1 cellular context compared by ENCODE assay signal in genomic region chr10:26697922-26698608, GRCh38.
TF ChIP-seq lines count a peak whose summit lies in the region.

No MANE protein-coding gene starts in this region.

TF ChIP-seq in HepG2, 621 proteins besides CTCF, POLR2A, EP300 and RAD21 (continued from another document and continues in another):
- TF ChIP-seq CBX2 (IDR thresholded peaks at IDR 0.05; ENCODE audit: low read depth, low read length) (no peak), CBX2 (CRISPR knock-in tag; IDR thresholded peaks at IDR 0.05; ENCODE audit: low read depth) (no peak), RFXANK (CRISPR knock-in tag; IDR thresholded peaks at IDR 0.05) (no peak), ZNF557 (CRISPR knock-in tag; IDR thresholded peaks at IDR 0.05) (no peak), MED8 (CRISPR knock-in tag; IDR thresholded peaks at IDR 0.05; ENCODE audit: insufficient replicate concordance) (no peak), FOSL1 (CRISPR knock-in tag; IDR thresholded peaks at IDR 0.05; ENCODE audit: borderline replicate concordance) (no peak), PRDM10 (CRISPR knock-in tag; IDR thresholded peaks at IDR 0.05; ENCODE audit: low read depth) (no peak), ZFYVE20 (CRISPR knock-in tag; IDR thresholded peaks at IDR 0.05; ENCODE audit: borderline replicate concordance, low read depth) (0 out of 2 replicates have a peak, but pooled peaks have one; percentile 5), CERS6 (CRISPR knock-in tag; IDR thresholded peaks at IDR 0.05) (no peak), CBX5 (CRISPR knock-in tag; IDR thresholded peaks at IDR 0.05; ENCODE audit: borderline replicate concordance) (no peak), ZNF143 (CRISPR knock-in tag; IDR thresholded peaks at IDR 0.05) (no peak), GFI1 (CRISPR knock-in tag; IDR thresholded peaks at IDR 0.05; ENCODE audit: borderline replicate concordance) (no peak), ZNF546 (CRISPR knock-in tag; conservative IDR thresholded peaks at IDR 0.05) (0 out of 2 replicates have a peak, but pooled peaks have one; percentile 58), RFXAP (CRISPR knock-in tag; IDR thresholded peaks at IDR 0.05; ENCODE audit: borderline replicate concordance) (no peak), ZNF20 (CRISPR knock-in tag; IDR thresholded peaks at IDR 0.05) (no peak), TGIF2 (CRISPR knock-in tag; IDR thresholded peaks at IDR 0.05) (no peak), ZMAT3 (CRISPR knock-in tag; conservative IDR thresholded peaks at IDR 0.05) (peak; percentile 83; the same call in 1 of the 2 replicates), MAX (IDR thresholded peaks at IDR 0.05) (peak; percentile 98; the same call in 1 of the 2 replicates), TARDBP (CRISPR knock-in tag; IDR thresholded peaks at IDR 0.05) (no peak), RARG (CRISPR knock-in tag; IDR thresholded peaks at IDR 0.05; ENCODE audit: low read depth) (no peak), ZBTB49 (CRISPR knock-in tag; IDR thresholded peaks at IDR 0.05; ENCODE audit: borderline replicate concordance) (no peak), KLF12 (CRISPR knock-in tag; IDR thresholded peaks at IDR 0.05; ENCODE audit: borderline replicate concordance) (no peak), SMAD1 (CRISPR knock-in tag; IDR thresholded peaks at IDR 0.05; ENCODE audit: borderline replicate concordance, low read depth) (0 out of 2 replicates have a peak, but pooled peaks have one; percentile 19), MAF1 (CRISPR knock-in tag; IDR thresholded peaks at IDR 0.05; ENCODE audit: borderline replicate concordance) (no peak; the same call in 1 of the 2 replicates), SCMH1 (CRISPR knock-in tag; IDR thresholded peaks at IDR 0.05; ENCODE audit: borderline replicate concordance) (no peak), NFRKB (IDR thresholded peaks at IDR 0.05) (no peak), KDM4B (CRISPR knock-in tag; IDR thresholded peaks at IDR 0.05) (no peak), ZNF570 (CRISPR knock-in tag; IDR thresholded peaks at IDR 0.05; ENCODE audit: borderline replicate concordance) (no peak), CSRNP1 (CRISPR knock-in tag; IDR thresholded peaks at IDR 0.05) (peak; percentile 34; the same call in 1 of the 2 replicates), POLR2G (IDR thresholded peaks at IDR 0.05; ENCODE audit: low read depth, low read length) (peak; percentile 1; the same call in 1 of the 2 replicates), DPF2 (CRISPR knock-in tag; IDR thresholded peaks at IDR 0.05; ENCODE audit: borderline replicate concordance, low read depth) (no peak), HDAC6 (IDR thresholded peaks at IDR 0.05; ENCODE audit: low read depth, low read length) (no peak), HINFP (CRISPR knock-in tag; IDR thresholded peaks at IDR 0.05; ENCODE audit: low read depth) (no peak), ARNTL (CRISPR knock-in tag; IDR thresholded peaks at IDR 0.05) (no peak), ZNF577 (CRISPR knock-in tag; IDR thresholded peaks at IDR 0.05; ENCODE audit: borderline replicate concordance, low read depth) (no peak), MBD4 (IDR thresholded peaks at IDR 0.05; ENCODE audit: borderline replicate concordance, low read length) (no peak), TAF1 (CRISPR knock-in tag; IDR thresholded peaks at IDR 0.05) (no peak), NR2F6 (IDR thresholded peaks at IDR 0.05) (no peak), NR2F6 (CRISPR knock-in tag; IDR thresholded peaks at IDR 0.05) (no peak; the same call in 1 of the 2 replicates), ZNF619 (CRISPR knock-in tag; IDR thresholded peaks at IDR 0.05) (no peak), KAT7 (CRISPR knock-in tag; IDR thresholded peaks at IDR 0.05; ENCODE audit: borderline replicate concordance) (0 out of 2 replicates have a peak, but pooled peaks have one; percentile 5), ZBTB7A (CRISPR knock-in tag; IDR thresholded peaks at IDR 0.05) (no peak), HNRNPLL (IDR thresholded peaks at IDR 0.05; ENCODE audit: low read depth, low read length, poor library complexity, severe bottlenecking) (peak; percentile 13), KDM5A (IDR thresholded peaks at IDR 0.05; ENCODE audit: borderline replicate concordance, low read length) (peak; percentile 23; the same call in 1 of the 2 replicates)
- TF ChIP-seq, protein P1, sequence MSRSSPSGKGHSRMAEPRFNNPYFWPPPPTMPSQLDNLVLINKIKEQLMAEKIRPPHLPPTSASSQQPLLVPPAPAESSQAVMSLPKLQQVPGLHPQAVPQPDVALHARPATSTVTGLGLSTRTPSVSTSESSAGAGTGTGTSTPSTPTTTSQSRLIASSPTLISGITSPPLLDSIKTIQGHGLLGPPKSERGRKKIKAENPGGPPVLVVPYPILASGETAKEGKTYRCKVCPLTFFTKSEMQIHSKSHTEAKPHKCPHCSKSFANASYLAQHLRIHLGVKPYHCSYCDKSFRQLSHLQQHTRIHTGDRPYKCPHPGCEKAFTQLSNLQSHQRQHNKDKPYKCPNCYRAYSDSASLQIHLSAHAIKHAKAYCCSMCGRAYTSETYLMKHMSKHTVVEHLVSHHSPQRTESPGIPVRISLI (CRISPR knock-in tag; IDR thresholded peaks at IDR 0.05; ENCODE audit: borderline replicate concordance) = no peak
- TF ChIP-seq, protein P2, sequence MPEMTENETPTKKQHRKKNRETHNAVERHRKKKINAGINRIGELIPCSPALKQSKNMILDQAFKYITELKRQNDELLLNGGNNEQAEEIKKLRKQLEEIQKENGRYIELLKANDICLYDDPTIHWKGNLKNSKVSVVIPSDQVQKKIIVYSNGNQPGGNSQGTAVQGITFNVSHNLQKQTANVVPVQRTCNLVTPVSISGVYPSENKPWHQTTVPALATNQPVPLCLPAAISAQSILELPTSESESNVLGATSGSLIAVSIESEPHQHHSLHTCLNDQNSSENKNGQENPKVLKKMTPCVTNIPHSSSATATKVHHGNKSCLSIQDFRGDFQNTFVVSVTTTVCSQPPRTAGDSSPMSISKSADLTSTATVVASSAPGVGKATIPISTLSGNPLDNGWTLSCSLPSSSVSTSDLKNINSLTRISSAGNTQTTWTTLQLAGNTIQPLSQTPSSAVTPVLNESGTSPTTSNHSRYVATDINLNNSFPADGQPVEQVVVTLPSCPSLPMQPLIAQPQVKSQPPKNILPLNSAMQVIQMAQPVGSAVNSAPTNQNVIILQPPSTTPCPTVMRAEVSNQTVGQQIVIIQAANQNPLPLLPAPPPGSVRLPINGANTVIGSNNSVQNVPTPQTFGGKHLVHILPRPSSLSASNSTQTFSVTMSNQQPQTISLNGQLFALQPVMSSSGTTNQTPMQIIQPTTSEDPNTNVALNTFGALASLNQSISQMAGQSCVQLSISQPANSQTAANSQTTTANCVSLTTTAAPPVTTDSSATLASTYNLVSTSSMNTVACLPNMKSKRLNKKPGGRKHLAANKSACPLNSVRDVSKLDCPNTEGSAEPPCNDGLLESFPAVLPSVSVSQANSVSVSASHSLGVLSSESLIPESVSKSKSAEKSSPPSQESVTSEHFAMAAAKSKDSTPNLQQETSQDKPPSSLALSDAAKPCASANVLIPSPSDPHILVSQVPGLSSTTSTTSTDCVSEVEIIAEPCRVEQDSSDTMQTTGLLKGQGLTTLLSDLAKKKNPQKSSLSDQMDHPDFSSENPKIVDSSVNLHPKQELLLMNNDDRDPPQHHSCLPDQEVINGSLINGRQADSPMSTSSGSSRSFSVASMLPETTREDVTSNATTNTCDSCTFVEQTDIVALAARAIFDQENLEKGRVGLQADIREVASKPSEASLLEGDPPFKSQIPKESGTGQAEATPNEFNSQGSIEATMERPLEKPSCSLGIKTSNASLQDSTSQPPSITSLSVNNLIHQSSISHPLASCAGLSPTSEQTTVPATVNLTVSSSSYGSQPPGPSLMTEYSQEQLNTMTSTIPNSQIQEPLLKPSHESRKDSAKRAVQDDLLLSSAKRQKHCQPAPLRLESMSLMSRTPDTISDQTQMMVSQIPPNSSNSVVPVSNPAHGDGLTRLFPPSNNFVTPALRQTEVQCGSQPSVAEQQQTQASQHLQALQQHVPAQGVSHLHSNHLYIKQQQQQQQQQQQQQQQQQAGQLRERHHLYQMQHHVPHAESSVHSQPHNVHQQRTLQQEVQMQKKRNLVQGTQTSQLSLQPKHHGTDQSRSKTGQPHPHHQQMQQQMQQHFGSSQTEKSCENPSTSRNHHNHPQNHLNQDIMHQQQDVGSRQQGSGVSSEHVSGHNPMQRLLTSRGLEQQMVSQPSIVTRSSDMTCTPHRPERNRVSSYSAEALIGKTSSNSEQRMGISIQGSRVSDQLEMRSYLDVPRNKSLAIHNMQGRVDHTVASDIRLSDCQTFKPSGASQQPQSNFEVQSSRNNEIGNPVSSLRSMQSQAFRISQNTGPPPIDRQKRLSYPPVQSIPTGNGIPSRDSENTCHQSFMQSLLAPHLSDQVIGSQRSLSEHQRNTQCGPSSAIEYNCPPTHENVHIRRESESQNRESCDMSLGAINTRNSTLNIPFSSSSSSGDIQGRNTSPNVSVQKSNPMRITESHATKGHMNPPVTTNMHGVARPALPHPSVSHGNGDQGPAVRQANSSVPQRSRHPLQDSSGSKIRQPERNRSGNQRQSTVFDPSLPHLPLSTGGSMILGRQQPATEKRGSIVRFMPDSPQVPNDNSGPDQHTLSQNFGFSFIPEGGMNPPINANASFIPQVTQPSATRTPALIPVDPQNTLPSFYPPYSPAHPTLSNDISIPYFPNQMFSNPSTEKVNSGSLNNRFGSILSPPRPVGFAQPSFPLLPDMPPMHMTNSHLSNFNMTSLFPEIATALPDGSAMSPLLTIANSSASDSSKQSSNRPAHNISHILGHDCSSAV (CRISPR knock-in tag; IDR thresholded peaks at IDR 0.05; ENCODE audit: borderline replicate concordance) = no peak
